In genomic region chr19:32405431-32406160, GRCh38 we compare ENCODE assay signal across 8 cellular contexts. TPM values are rescaled to one million over a fixed set of nuclear protein-coding genes. Genes with fewer than 3 reads are reported as not detected.
DNase-seq lines count a peak whose midpoint lies in the region; ATAC-seq lines count a peak whose summit lies in the region.

DPY19L3 (plus strand) TSS chr19:32405770; CDS start chr19:32408254, 2,484 bp downstream.

- DNase-seq in NCI-H1930 (lab: John Stamatoyannopoulos, UW) (peak; percentile 92 to 95), T1000 (lab: John Stamatoyannopoulos, UW) (peak; percentile 89), astrocyte of the hippocampus (ENCODE audit: low read depth, low spot score) (peak; percentile 97), hippocampal formation (lab: John Stamatoyannopoulos, UW) (peak; percentile 91), renal cortical epithelial cell (ENCODE audit: low read depth) (peak; percentile 73), aorta (peak; percentile 97 to 98)

- no peaks in the 10 kb centered on the region for H3K9me3 ChIP-seq in aorta (ENCODE audit: control insufficient read depth, low read length)

- H3K4me3 ChIP-seq in aorta (ENCODE audit: low read length in 2 of 2): peak within 1 kb of the TSS; percentile 92 to 94

- intact Hi-C loops in aorta (cut with DNase I): loop anchor here (5.0 to 10.0 kb wide), 4 partner anchors 33 to 179 kb away; partner anchors contain the start of gene PDCD5 (in 1 of the 2)

- peak within 1 kb of the TSS; percentile 83 to 93 for H3K27ac ChIP-seq in aorta (ENCODE audit: low read depth in 1 of 2, low read length in 2 of 2)

- peaks cover 0 to 2% of the 10 kb centered on the region in 2 donors for H3K4me1 ChIP-seq in aorta (ENCODE audit: control insufficient read depth in 1 of 2, insufficient read depth in 2 of 2, low read length in 2 of 2)

- ATAC-seq in GM18511 (IDR thresholded peaks at IDR 0.05; ENCODE audit: unreplicated experiment): peak; percentile 97
- peak; percentile 94 for ATAC-seq in HG02973 (IDR thresholded peaks at IDR 0.05; ENCODE audit: unreplicated experiment)
- ATAC-seq in aorta (ENCODE audit: low FRiP score): peak; percentile 98

- WGBS in aorta, 2 donors: 0% methylated on average over 71 to 104 of the region's 104 CpGs

- no peaks in the 10 kb centered on the region for H3K27me3 ChIP-seq in aorta (ENCODE audit: control insufficient read depth in 1 of 2, insufficient read depth in 2 of 2, low read length in 1 of 2)

- H3K36me3 ChIP-seq in aorta (ENCODE audit: control insufficient read depth in 1 of 2, insufficient read depth in 2 of 2, low read length in 1 of 2): no peaks in the 10 kb centered on the region

RNA-seq across cellular contexts. Expression of gene DPY19L3, which starts in this region (rescaled TPM):
- 12.3 and 19.3 TPM in 2 replicates for total RNA-seq in renal cortical epithelial cell
- total RNA-seq in aorta: 10 to 100 TPM; 33.5 to 47.6 TPM
- 10 to 100 TPM in 1 of 2 donors, 1 to 10 TPM in 1; 5.9 to 12.7 TPM for polyA plus RNA-seq in aorta

Comparison
In these comparisons a context has a peak if more than half of its experiments do, and no peak if none do; other contexts are left out.
1. Peak in every context shown above with its lines: DNase-seq, ATAC-seq, H3K4me3 ChIP-seq and H3K27ac ChIP-seq.